In genomic region chr2:239223330-239224248, GRCh38 we compare ENCODE assay signal across 7 cellular contexts.
DNase-seq lines count a peak whose midpoint lies in the region; ATAC-seq and TF ChIP-seq lines count a peak whose summit lies in the region.

No MANE protein-coding gene starts in this region.

- H3K27me3 ChIP-seq in duodenal mucosa (ENCODE audit: control insufficient read depth in 1 of 2, insufficient read depth in 2 of 2, low read length in 2 of 2), result no peaks in the 10 kb centered on the region
- no peaks in the 10 kb centered on the region for H3K27me3 ChIP-seq in thoracic aorta (replicated peaks; ENCODE audit: insufficient read depth)

- H3K9me3 ChIP-seq in duodenal mucosa (ENCODE audit: control insufficient read depth in 1 of 2, low read length in 2 of 2) (no peaks in the 10 kb centered on the region), thoracic aorta (no peaks in the 10 kb centered on the region)

- H3K27me3 Mint-ChIP-seq in mesothelial cell of epicardium (ENCODE audit: low read depth), result no peaks in the 10 kb centered on the region

- TF ChIP-seq CTCF in mesothelial cell of epicardium (IDR thresholded peaks at IDR 0.05; ENCODE audit: unreplicated experiment) (no peak), thoracic aorta (IDR thresholded peaks at IDR 0.05) (no peak)

- peaks cover 67% of the 10 kb centered on the region for H3K4me1 Mint-ChIP-seq in mesothelial cell of epicardium

- H3K4me1 ChIP-seq in duodenal mucosa (ENCODE audit: control insufficient read depth in 1 of 2, insufficient read depth in 2 of 2, low read length in 2 of 2) (peaks cover 53 to 55% of the 10 kb centered on the region in 2 donors), thoracic aorta (ENCODE audit: control insufficient read depth in 1 of 2, low read depth in 2 of 2) (peaks cover 47 to 80% of the 10 kb centered on the region in 2 donors)

- H3K9me3 Mint-ChIP-seq in mesothelial cell of epicardium, result no peaks in the 10 kb centered on the region

- DNase-seq in MV-4-11 (lab: John Stamatoyannopoulos, UW) (peak; percentile 46), mesothelial cell of epicardium (ENCODE audit: low spot score in 2 of 2, unreplicated experiment in 2 of 2) (no peak), thoracic aorta (ENCODE audit: low spot score) (no peak)
- no peak for DNase-seq in activated CD4-positive, CD25-positive, alpha-beta regulatory T cell (lab: John Stamatoyannopoulos, UW)

- H3K4me3 Mint-ChIP-seq in mesothelial cell of epicardium, result no peak overlapping the region

- H3K36me3 Mint-ChIP-seq in mesothelial cell of epicardium, result no peaks in the 10 kb centered on the region

- peak overlapping the region in 1 of 2 donors; percentile 1 for H3K9ac ChIP-seq in duodenal mucosa (ENCODE audit: low read depth in 1 of 2, low read length in 2 of 2)

- peak overlapping the region; percentile 99 for H3K27ac Mint-ChIP-seq in mesothelial cell of epicardium

- ATAC-seq in thoracic aorta (ENCODE audit: insufficient number of reproducible peaks, low FRiP score, low read depth) (no peak), HG03342 (IDR thresholded peaks at IDR 0.05; ENCODE audit: unreplicated experiment) (no peak), GM18498 (IDR thresholded peaks at IDR 0.05; ENCODE audit: unreplicated experiment) (no peak)

- H3K4me3 ChIP-seq in duodenal mucosa (ENCODE audit: low read depth in 1 of 2, low read length in 2 of 2) (peak overlapping the region; percentile 16 to 24), thoracic aorta (peak overlapping the region; percentile 69)

- H3K36me3 ChIP-seq in duodenal mucosa (ENCODE audit: control insufficient read depth in 1 of 2, insufficient read depth in 2 of 2, low read length in 2 of 2) (no peaks in the 10 kb centered on the region), thoracic aorta (no peaks in the 10 kb centered on the region)

- H3K27ac ChIP-seq in duodenal mucosa (ENCODE audit: low read depth, low read length), result peak overlapping the region; percentile 30
- peak overlapping the region; percentile 96 to 98 for H3K27ac ChIP-seq in thoracic aorta
